Comparison of ENCODE assay signal across 1 cellular context in the genomic region with DNA sequence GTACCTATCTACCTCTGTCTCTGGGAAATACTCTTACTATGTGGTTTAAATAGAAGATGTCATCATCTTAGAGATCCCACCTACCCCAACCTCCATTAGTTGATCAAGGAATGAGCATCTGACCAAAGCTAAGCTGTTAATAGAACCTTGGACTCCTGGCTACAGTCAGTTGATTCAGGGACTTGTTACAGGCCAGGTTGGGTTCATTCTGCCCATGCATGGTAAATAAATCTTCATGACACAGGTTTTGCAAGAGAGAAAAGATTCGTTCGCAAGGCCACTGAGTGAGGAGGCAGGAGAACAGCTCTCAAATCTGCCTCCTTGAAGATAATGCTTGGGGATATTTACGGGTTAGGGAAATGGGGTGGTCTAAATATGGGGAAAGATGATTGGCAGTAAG.
TF ChIP-seq lines count a peak whose summit lies in the region.

No MANE protein-coding gene starts in this region.

TF ChIP-seq in HepG2, 621 proteins besides CTCF, POLR2A, EP300 and RAD21 (continued from another document and continues in another):
- TF ChIP-seq ZNF597 (CRISPR knock-in tag; IDR thresholded peaks at IDR 0.05) (no peak), ZNF891 (CRISPR knock-in tag; IDR thresholded peaks at IDR 0.05) (no peak), ATF5 (CRISPR knock-in tag; IDR thresholded peaks at IDR 0.05; ENCODE audit: low read depth) (no peak), MBNL3 (CRISPR knock-in tag; conservative IDR thresholded peaks at IDR 0.05) (no peak), THAP8 (CRISPR knock-in tag; IDR thresholded peaks at IDR 0.05; ENCODE audit: borderline replicate concordance) (no peak), ZNF749 (CRISPR knock-in tag; IDR thresholded peaks at IDR 0.05; ENCODE audit: borderline replicate concordance) (no peak), FOXK2 (IDR thresholded peaks at IDR 0.05) (no peak), MYPOP (CRISPR knock-in tag; IDR thresholded peaks at IDR 0.05) (no peak), ADNP (CRISPR knock-in tag; IDR thresholded peaks at IDR 0.05) (no peak), NR3C1 (CRISPR knock-in tag; IDR thresholded peaks at IDR 0.05) (no peak), ZNF543 (CRISPR knock-in tag; IDR thresholded peaks at IDR 0.05) (no peak), JUN (CRISPR knock-in tag; IDR thresholded peaks at IDR 0.05) (no peak), GATAD2A (CRISPR knock-in tag; IDR thresholded peaks at IDR 0.05) (peak; percentile 41; the same call in 1 of the 2 replicates), ZNF777 (CRISPR knock-in tag; IDR thresholded peaks at IDR 0.05) (no peak), REST (IDR thresholded peaks at IDR 0.05; ENCODE audit: borderline replicate concordance in 1 of 2, low read depth in 1 of 2, low read length in 2 of 2) (no peak), ZNF3 (CRISPR knock-in tag; IDR thresholded peaks at IDR 0.05) (no peak), ZBTB7A (CRISPR knock-in tag; IDR thresholded peaks at IDR 0.05) (no peak), CEBPB (IDR thresholded peaks at IDR 0.05; ENCODE audit: borderline replicate concordance, low read depth, low read length) (0 out of 2 replicates have a peak, but pooled peaks have one; percentile 18), ZNF335 (CRISPR knock-in tag; IDR thresholded peaks at IDR 0.05) (no peak), SP2 (CRISPR knock-in tag; IDR thresholded peaks at IDR 0.05) (no peak), ARID3A (IDR thresholded peaks at IDR 0.05; ENCODE audit: low read depth, low read length) (peak; percentile 37; the same call in 1 of the 2 replicates), ZHX2 (IDR thresholded peaks at IDR 0.05; ENCODE audit: low read depth) (no peak), ZHX2 (CRISPR knock-in tag; IDR thresholded peaks at IDR 0.05; ENCODE audit: borderline replicate concordance) (no peak)
- TF ChIP-seq, protein P1, sequence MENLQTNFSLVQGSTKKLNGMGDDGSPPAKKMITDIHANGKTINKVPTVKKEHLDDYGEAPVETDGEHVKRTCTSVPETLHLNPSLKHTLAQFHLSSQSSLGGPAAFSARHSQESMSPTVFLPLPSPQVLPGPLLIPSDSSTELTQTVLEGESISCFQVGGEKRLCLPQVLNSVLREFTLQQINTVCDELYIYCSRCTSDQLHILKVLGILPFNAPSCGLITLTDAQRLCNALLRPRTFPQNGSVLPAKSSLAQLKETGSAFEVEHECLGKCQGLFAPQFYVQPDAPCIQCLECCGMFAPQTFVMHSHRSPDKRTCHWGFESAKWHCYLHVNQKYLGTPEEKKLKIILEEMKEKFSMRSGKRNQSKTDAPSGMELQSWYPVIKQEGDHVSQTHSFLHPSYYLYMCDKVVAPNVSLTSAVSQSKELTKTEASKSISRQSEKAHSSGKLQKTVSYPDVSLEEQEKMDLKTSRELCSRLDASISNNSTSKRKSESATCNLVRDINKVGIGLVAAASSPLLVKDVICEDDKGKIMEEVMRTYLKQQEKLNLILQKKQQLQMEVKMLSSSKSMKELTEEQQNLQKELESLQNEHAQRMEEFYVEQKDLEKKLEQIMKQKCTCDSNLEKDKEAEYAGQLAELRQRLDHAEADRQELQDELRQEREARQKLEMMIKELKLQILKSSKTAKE (CRISPR knock-in tag; IDR thresholded peaks at IDR 0.05; ENCODE audit: borderline replicate concordance): no peak
- TF ChIP-seq, protein P2, sequence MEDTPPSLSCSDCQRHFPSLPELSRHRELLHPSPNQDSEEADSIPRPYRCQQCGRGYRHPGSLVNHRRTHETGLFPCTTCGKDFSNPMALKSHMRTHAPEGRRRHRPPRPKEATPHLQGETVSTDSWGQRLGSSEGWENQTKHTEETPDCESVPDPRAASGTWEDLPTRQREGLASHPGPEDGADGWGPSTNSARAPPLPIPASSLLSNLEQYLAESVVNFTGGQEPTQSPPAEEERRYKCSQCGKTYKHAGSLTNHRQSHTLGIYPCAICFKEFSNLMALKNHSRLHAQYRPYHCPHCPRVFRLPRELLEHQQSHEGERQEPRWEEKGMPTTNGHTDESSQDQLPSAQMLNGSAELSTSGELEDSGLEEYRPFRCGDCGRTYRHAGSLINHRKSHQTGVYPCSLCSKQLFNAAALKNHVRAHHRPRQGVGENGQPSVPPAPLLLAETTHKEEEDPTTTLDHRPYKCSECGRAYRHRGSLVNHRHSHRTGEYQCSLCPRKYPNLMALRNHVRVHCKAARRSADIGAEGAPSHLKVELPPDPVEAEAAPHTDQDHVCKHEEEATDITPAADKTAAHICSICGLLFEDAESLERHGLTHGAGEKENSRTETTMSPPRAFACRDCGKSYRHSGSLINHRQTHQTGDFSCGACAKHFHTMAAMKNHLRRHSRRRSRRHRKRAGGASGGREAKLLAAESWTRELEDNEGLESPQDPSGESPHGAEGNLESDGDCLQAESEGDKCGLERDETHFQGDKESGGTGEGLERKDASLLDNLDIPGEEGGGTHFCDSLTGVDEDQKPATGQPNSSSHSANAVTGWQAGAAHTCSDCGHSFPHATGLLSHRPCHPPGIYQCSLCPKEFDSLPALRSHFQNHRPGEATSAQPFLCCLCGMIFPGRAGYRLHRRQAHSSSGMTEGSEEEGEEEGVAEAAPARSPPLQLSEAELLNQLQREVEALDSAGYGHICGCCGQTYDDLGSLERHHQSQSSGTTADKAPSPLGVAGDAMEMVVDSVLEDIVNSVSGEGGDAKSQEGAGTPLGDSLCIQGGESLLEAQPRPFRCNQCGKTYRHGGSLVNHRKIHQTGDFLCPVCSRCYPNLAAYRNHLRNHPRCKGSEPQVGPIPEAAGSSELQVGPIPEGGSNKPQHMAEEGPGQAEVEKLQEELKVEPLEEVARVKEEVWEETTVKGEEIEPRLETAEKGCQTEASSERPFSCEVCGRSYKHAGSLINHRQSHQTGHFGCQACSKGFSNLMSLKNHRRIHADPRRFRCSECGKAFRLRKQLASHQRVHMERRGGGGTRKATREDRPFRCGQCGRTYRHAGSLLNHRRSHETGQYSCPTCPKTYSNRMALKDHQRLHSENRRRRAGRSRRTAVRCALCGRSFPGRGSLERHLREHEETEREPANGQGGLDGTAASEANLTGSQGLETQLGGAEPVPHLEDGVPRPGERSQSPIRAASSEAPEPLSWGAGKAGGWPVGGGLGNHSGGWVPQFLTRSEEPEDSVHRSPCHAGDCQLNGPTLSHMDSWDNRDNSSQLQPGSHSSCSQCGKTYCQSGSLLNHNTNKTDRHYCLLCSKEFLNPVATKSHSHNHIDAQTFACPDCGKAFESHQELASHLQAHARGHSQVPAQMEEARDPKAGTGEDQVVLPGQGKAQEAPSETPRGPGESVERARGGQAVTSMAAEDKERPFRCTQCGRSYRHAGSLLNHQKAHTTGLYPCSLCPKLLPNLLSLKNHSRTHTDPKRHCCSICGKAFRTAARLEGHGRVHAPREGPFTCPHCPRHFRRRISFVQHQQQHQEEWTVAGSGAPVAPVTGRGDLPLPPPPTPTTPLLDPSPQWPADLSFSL (CRISPR knock-in tag; IDR thresholded peaks at IDR 0.05): no peak
